In the genomic region with DNA sequence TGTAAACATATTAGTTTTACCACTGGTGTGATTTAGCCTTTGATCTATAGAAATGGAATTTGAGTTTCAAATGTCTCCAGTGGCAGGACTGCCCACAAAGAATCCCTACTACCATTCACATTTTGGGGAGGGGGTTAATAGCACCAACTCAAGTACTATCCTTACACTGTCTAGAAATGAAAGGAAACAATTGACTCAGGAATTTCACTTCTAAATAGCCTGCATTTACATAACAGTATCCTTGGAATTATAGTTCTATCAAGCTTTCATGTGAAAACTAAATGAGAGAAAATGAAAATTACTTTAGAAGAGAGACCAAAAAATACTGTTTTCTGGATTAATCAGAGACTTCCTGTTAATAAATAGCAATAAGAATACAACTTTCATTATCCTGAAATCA, we compare ENCODE assay signal across 33 cellular contexts. TPM values are rescaled to one million over a fixed set of nuclear protein-coding genes. Genes with fewer than 3 reads are reported as not detected.
DNase-seq lines count a peak whose midpoint lies in the region; ATAC-seq and TF ChIP-seq lines count a peak whose summit lies in the region.
"Had no signal": no experiment of that assay in that cellular context is flagged by ENCODE, and none has a peak within 500 bp of the region (broad histone marks: within the 10 kb centered on the region; RNA-seq: fewer than 3 reads in every experiment).

No MANE protein-coding gene starts in this region.

- H3K4me3 Mint-ChIP-seq in dendritic cell treated with granulocyte-macrophage colony-stimulating factor and Interleukin-4, amounts not matched to agents 40 ng/mL and 50 ng/mL, for 4 days = no peak overlapping the region
- H3K4me3 Mint-ChIP-seq: B cell; CD4-positive, alpha-beta memory T cell; CD4-positive, alpha-beta T cell; CD4-positive, CD25-positive, alpha-beta regulatory T cell; CD8-positive, alpha-beta memory T cell; CD8-positive, alpha-beta T cell had no signal

- TF ChIP-seq POLR2A in body of pancreas (IDR thresholded peaks at IDR 0.05) = no peak

- in situ Hi-C loops in HAP-1 (cut with MboI; ENCODE audit: low sequenced_read_pairs) = no loop called here

- no peak overlapping the region for H4K91ac ChIP-seq in mesenchymal stem cell (ENCODE audit: low read length)

- no peak overlapping the region for H2BK12ac ChIP-seq in mesenchymal stem cell (ENCODE audit: low read length in 2 of 2)

- intact Hi-C loops in dendritic cell treated with granulocyte-macrophage colony-stimulating factor and Interleukin-4, amounts not matched to agents 40 ng/mL and 50 ng/mL, for 4 days (cut with micrococcal nuclease) = no loop called here
- intact Hi-C loops in body of pancreas (cut with DNase I) = no loop called here

- H3K4me3 ChIP-seq in HAP-1 (no peak overlapping the region), osteoblast (ENCODE audit: insufficient read depth, low read length) (no peak overlapping the region), body of pancreas (no peak overlapping the region), mesenchymal stem cell (ENCODE audit: insufficient read depth in 1 of 2, low read depth in 1 of 2, low read length in 2 of 2) (no peak overlapping the region)
- H3K4me3 ChIP-seq: A549; BLaER1; BLaER1 treated with 17β-estradiol and CSF1 and Interleukin-3, amounts not matched to agents 10 nM and 100 nM had no signal

- TF ChIP-seq CTCF in osteoblast (IDR thresholded peaks at IDR 0.05; ENCODE audit: extremely low read depth, low read depth, low read length) (no peak), body of pancreas (IDR thresholded peaks at IDR 0.05) (no peak)

- H3K4me2 ChIP-seq in osteoblast (ENCODE audit: insufficient read depth, low read length) = no peak overlapping the region
- no peak overlapping the region for H3K4me2 ChIP-seq in mesenchymal stem cell (ENCODE audit: low read length, poor library complexity, severe bottlenecking)
- H3K4me2 ChIP-seq: A549, BLaER1 had no signal

- H4K20me1 ChIP-seq in osteoblast (ENCODE audit: insufficient read depth, low read length) = no peaks in the 10 kb centered on the region
- H4K20me1 ChIP-seq: BLaER1; BLaER1 treated with 17β-estradiol and CSF1 and Interleukin-3, amounts not matched to agents 10 nM and 100 nM had no signal

- no peak overlapping the region for H2BK5ac ChIP-seq in mesenchymal stem cell (ENCODE audit: low read depth, low read length, poor library complexity, severe bottlenecking)

- no peaks in the 10 kb centered on the region for H3K79me1 ChIP-seq in mesenchymal stem cell (replicated peaks; ENCODE audit: low read length, poor library complexity, severe bottlenecking)

- H3K4me1 Mint-ChIP-seq in dendritic cell treated with granulocyte-macrophage colony-stimulating factor and Interleukin-4, amounts not matched to agents 40 ng/mL and 50 ng/mL, for 4 days (ENCODE audit: low read depth) = peaks cover 33% of the 10 kb centered on the region
- H3K4me1 Mint-ChIP-seq: B cell; CD8-positive, alpha-beta memory T cell had no signal

- no peaks in the 10 kb centered on the region for H3K79me2 ChIP-seq in osteoblast (ENCODE audit: insufficient read depth, low read length)

- H3K27me3 ChIP-seq in HAP-1 (ENCODE audit: low read depth) (no peaks in the 10 kb centered on the region), osteoblast (ENCODE audit: insufficient read depth, low read length) (peaks cover 3% of the 10 kb centered on the region), body of pancreas (no peaks in the 10 kb centered on the region), mesenchymal stem cell (ENCODE audit: control insufficient read depth in 1 of 2, insufficient read depth in 1 of 2, low read length in 2 of 2) (peaks cover 0 to 18% of the 10 kb centered on the region in 2 experiments)
- H3K27me3 ChIP-seq: BE2C; BLaER1; BLaER1 treated with 17β-estradiol and CSF1 and Interleukin-3, amounts not matched to agents 10 nM and 100 nM had no signal

- no peak overlapping the region for H2BK120ac ChIP-seq in mesenchymal stem cell (ENCODE audit: low read depth, low read length)

- no peak overlapping the region for H3K18ac ChIP-seq in mesenchymal stem cell (ENCODE audit: low read depth in 1 of 2, low read length in 2 of 2)

- H2AK5ac ChIP-seq in mesenchymal stem cell (ENCODE audit: low read length, severe bottlenecking) = no peak overlapping the region

- DNase-seq in HAP-1 (ENCODE audit: low spot score in 2 of 2) (peak; percentile 40 to 95), osteoblast (ENCODE audit: insufficient read length, low spot score, missing footprints) (peak; percentile 11), T-helper 9 cell (no peak), body of pancreas (no peak), mesenchymal stem cell (no peak)
- DNase-seq: 8988T; ACHN; AML-193; BE2C; C1 segment of cervical spinal cord; Caco-2; Calu3; CD4-positive, alpha-beta memory T cell; CD4-positive, alpha-beta T cell; CD4-positive, CD25-positive, alpha-beta regulatory T cell; CD8-positive, alpha-beta memory T cell; CD8-positive, alpha-beta T cell; COR-L47; DMS 273 treated with DMSO at 0.1 percent for 48 hours; DMS153; DMS53; DMS79; DMS79 treated with DMSO at 0.1 percent for 48 hours; DND-41; EL had no signal

- H3K36me3 ChIP-seq in HAP-1 (replicated peaks) (no peaks in the 10 kb centered on the region), osteoblast (ENCODE audit: insufficient read depth, low read length) (no peaks in the 10 kb centered on the region), body of pancreas (replicated peaks in 1 of 2; ENCODE audit: insufficient read depth in 1 of 2, low read depth in 2 of 2) (no peaks in the 10 kb centered on the region), mesenchymal stem cell (ENCODE audit: control insufficient read depth in 1 of 2, insufficient read depth in 2 of 2, low read depth in 1 of 2, low read length in 2 of 2) (no peaks in the 10 kb centered on the region)
- H3K36me3 ChIP-seq: BE2C; BLaER1; BLaER1 treated with 17β-estradiol and CSF1 and Interleukin-3, amounts not matched to agents 10 nM and 100 nM had no signal

- H3K9me3 ChIP-seq in HAP-1 (no peaks in the 10 kb centered on the region), osteoblast (ENCODE audit: low read depth, low read length) (no peaks in the 10 kb centered on the region), body of pancreas (no peaks in the 10 kb centered on the region), mesenchymal stem cell (ENCODE audit: control insufficient read depth, low read length) (no peaks in the 10 kb centered on the region)
- H3K9me3 ChIP-seq: A549; BE2C; BLaER1; BLaER1 treated with 17β-estradiol and CSF1 and Interleukin-3, amounts not matched to agents 10 nM and 100 nM; Caco-2 had no signal

- H3K27ac Mint-ChIP-seq in dendritic cell treated with granulocyte-macrophage colony-stimulating factor and Interleukin-4, amounts not matched to agents 40 ng/mL and 50 ng/mL, for 4 days = peak overlapping the region; percentile 6
- H3K27ac Mint-ChIP-seq: B cell; CD14-positive monocyte; CD4-positive, alpha-beta memory T cell; CD4-positive, alpha-beta T cell; CD4-positive, CD25-positive, alpha-beta regulatory T cell; CD8-positive, alpha-beta memory T cell; CD8-positive, alpha-beta T cell had no signal

- no peak overlapping the region for H3K23ac ChIP-seq in mesenchymal stem cell (ENCODE audit: low read length in 2 of 2)

- no peak overlapping the region for H2BK15ac ChIP-seq in mesenchymal stem cell (ENCODE audit: low read depth, poor library complexity, severe bottlenecking)

- H2AFZ ChIP-seq in osteoblast (ENCODE audit: low read length) = no peak overlapping the region
- H2AFZ ChIP-seq in mesenchymal stem cell (ENCODE audit: low read depth, low read length) = no peak overlapping the region

- peaks cover 7% of the 10 kb centered on the region for H3K36me3 Mint-ChIP-seq in dendritic cell treated with granulocyte-macrophage colony-stimulating factor and Interleukin-4, amounts not matched to agents 40 ng/mL and 50 ng/mL, for 4 days (ENCODE audit: low read depth)
- H3K36me3 Mint-ChIP-seq: CD4-positive, alpha-beta memory T cell; CD4-positive, CD25-positive, alpha-beta regulatory T cell; CD8-positive, alpha-beta T cell had no signal

- no peak for ATAC-seq in body of pancreas
- ATAC-seq: A549; CD8-positive, alpha-beta T cell had no signal

- H3K9ac ChIP-seq in mesenchymal stem cell (ENCODE audit: low read length) = no peak overlapping the region
- H3K9ac ChIP-seq: BLaER1; BLaER1 treated with 17β-estradiol and CSF1 and Interleukin-3, amounts not matched to agents 10 nM and 100 nM had no signal

- H4K8ac ChIP-seq in mesenchymal stem cell (ENCODE audit: low read length) = no peak overlapping the region

- peaks cover 16% of the 10 kb centered on the region for H3K9me3 Mint-ChIP-seq in dendritic cell treated with granulocyte-macrophage colony-stimulating factor and Interleukin-4, amounts not matched to agents 40 ng/mL and 50 ng/mL, for 4 days
- H3K9me3 Mint-ChIP-seq: CD4-positive, alpha-beta memory T cell; CD4-positive, alpha-beta T cell; CD8-positive, alpha-beta memory T cell; CD8-positive, alpha-beta T cell had no signal

- H3K4me1 ChIP-seq in HAP-1 (peaks cover 14% of the 10 kb centered on the region), osteoblast (ENCODE audit: insufficient read depth, low read length) (no peaks in the 10 kb centered on the region), body of pancreas (no peaks in the 10 kb centered on the region), mesenchymal stem cell (ENCODE audit: control insufficient read depth, insufficient read depth, low read depth, low read length) (no peaks in the 10 kb centered on the region)
- H3K4me1 ChIP-seq: A549, BE2C, BLaER1, Caco-2 had no signal

- H3K27ac ChIP-seq in osteoblast (ENCODE audit: low read depth, low read length) (no peak overlapping the region), body of pancreas (no peak overlapping the region), mesenchymal stem cell (ENCODE audit: low read length, poor library complexity, severe bottlenecking) (no peak overlapping the region)
- H3K27ac ChIP-seq: 22Rv1; A549; BLaER1; BLaER1 treated with 17β-estradiol and CSF1 and Interleukin-3, amounts not matched to agents 10 nM and 100 nM; C4-2B had no signal

- H3K14ac ChIP-seq in mesenchymal stem cell (ENCODE audit: low read length in 2 of 2) = no peak overlapping the region

- peaks cover 15% of the 10 kb centered on the region for H3K27me3 Mint-ChIP-seq in dendritic cell treated with granulocyte-macrophage colony-stimulating factor and Interleukin-4, amounts not matched to agents 40 ng/mL and 50 ng/mL, for 4 days

- H3K4ac ChIP-seq in mesenchymal stem cell (ENCODE audit: low read depth in 1 of 2, low read length in 2 of 2) = no peak overlapping the region

RNA-seq across cellular contexts. Expression of a gene that starts 7.5 kb away (rescaled TPM):
- total RNA-seq in osteoblast = 40.5 and 47.7 TPM in 2 replicates
- 10 to 100 TPM; 27.0 to 36.6 TPM for total RNA-seq in body of pancreas
- 13.9 TPM for polyA plus RNA-seq in mesenchymal stem cell (2013, experiment 1 of 2)
- polyA plus RNA-seq in mesenchymal stem cell (2013, experiment 2 of 2) = 12.1 TPM

Comparison
In these comparisons a context has a peak if more than half of its experiments do, and no peak if none do; other contexts are left out.
1. DNase-seq: peak in HAP-1 (2 of 2) and osteoblast (single experiment); none in T-helper 9 cell (single experiment), body of pancreas (0 of 4) and mesenchymal stem cell (single experiment).